Comparison of ENCODE assay signal across 8 cellular contexts in the genomic region with DNA sequence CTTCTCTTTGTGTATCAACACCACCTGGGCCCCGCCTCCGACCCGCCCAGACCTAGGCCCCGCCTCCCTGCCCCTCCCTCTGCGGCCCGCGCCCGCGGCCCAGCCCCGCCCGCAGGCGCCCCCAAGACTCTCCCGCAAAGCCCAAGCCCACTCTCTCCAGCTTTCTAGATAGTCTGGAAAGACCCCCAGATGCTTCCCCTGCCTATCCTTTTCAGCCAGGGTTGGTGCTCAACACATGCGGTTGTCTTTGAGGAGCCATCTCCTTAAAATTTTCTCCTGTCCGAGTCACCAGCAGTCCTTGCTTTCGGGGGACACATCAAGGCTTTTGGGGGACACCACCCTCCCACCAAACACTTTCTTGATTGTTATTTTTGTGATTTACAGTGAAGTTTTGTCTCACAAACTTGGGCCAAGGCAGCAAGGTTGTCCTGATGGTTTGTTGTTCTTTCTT. TPM values are rescaled to one million over a fixed set of nuclear protein-coding genes. Genes with fewer than 3 reads are reported as not detected.
DNase-seq lines count a peak whose midpoint lies in the region; ATAC-seq and TF ChIP-seq lines count a peak whose summit lies in the region.

No MANE protein-coding gene starts in this region.

- intact Hi-C loops in heart right ventricle (cut with DNase I): loop anchor here in 8 of 10 donors (1.0 to 10.0 kb wide), 9 partner anchors 10 to 381 kb away; a partner anchor contains a TSS
- intact Hi-C loops in left cardiac atrium (cut with DNase I): loop anchor here (5.0 to 10.0 kb wide), 4 partner anchors 184 to 381 kb away; a partner anchor contains a TSS
- intact Hi-C loops in right lobe of liver (cut with DNase I): no loop called here
- intact Hi-C loops in tibial artery (cut with DNase I; ENCODE audit: low total_unique reads): loop anchor here (5.0 to 10.0 kb wide), 4 partner anchors 106 to 289 kb away; a partner anchor contains a TSS

- H3K4me1 ChIP-seq in heart right ventricle (peaks cover 12 to 43% (median 35%) of the 10 kb centered on the region in 9 donors), right lobe of liver (peaks cover 0 to 60% (median 27%) of the 10 kb centered on the region in 4 donors), tibial artery (peaks cover 0 to 38% (median 22%) of the 10 kb centered on the region in 4 donors)

- DNase-seq in heart right ventricle (no peak), left cardiac atrium (no peak), right lobe of liver (no peak), tibial artery (no peak)

- 0 to 1% methylated on average over 13 to 16 of the region's 16 CpGs for WGBS in heart right ventricle, 2 donors
- 0% methylated on average over 6 of the region's 16 CpGs for WGBS in right lobe of liver (ENCODE audit: insufficient coverage, low coverage, low lambda C conversion rate, missing lambda C conversion rate)

- TF ChIP-seq POLR2A in right lobe of liver (IDR thresholded peaks at IDR 0.05): no peak

- ATAC-seq in heart right ventricle (peak in 1 of 8 donors; percentile 95), left cardiac atrium (no peak), right lobe of liver (peak in 2 of 4 donors; percentile 81 to 94), GM18502 (IDR thresholded peaks at IDR 0.05; ENCODE audit: poor library complexity, unreplicated experiment) (no peak), GM18909 (IDR thresholded peaks at IDR 0.05; ENCODE audit: poor library complexity, unreplicated experiment) (no peak), HG02571 (IDR thresholded peaks at IDR 0.05; ENCODE audit: unreplicated experiment) (no peak)

- no peaks in the 10 kb centered on the region for H3K27me3 ChIP-seq in heart right ventricle
- H3K27me3 ChIP-seq in right lobe of liver: no peaks in the 10 kb centered on the region
- H3K27me3 ChIP-seq in tibial artery: no peaks in the 10 kb centered on the region

- H3K9me3 ChIP-seq in heart right ventricle (no peaks in the 10 kb centered on the region), right lobe of liver (no peaks in the 10 kb centered on the region), tibial artery (no peaks in the 10 kb centered on the region)

- H3K36me3 ChIP-seq in heart right ventricle: peaks cover 0 to 33% (median 24%) of the 10 kb centered on the region in 9 donors
- H3K36me3 ChIP-seq in right lobe of liver: peaks cover 9 to 33% (median 28%) of the 10 kb centered on the region in 4 donors
- peaks cover 33 to 46% (median 33%) of the 10 kb centered on the region in 3 donors for H3K36me3 ChIP-seq in tibial artery

- peak overlapping the region; percentile 50 to 99 (median 98) for H3K27ac ChIP-seq in heart right ventricle
- H3K27ac ChIP-seq in angular gyrus (ENCODE audit: low read depth, low read length): peak overlapping the region; percentile 99
- peak overlapping the region; percentile 98 to 99 (median 98) for H3K27ac ChIP-seq in right lobe of liver
- H3K27ac ChIP-seq in tibial artery: peak overlapping the region; percentile 96

- H3K4me3 ChIP-seq in heart right ventricle (peak overlapping the region; percentile 37 to 94 (median 88)), right lobe of liver (peak overlapping the region; percentile 84 to 90 (median 88)), tibial artery (peak overlapping the region; percentile 88 to 99)

- TF ChIP-seq CTCF in heart right ventricle (IDR thresholded peaks at IDR 0.05): no peak
- no peak for TF ChIP-seq CTCF in right lobe of liver (IDR thresholded peaks at IDR 0.05)
- no peak for TF ChIP-seq CTCF in tibial artery (IDR thresholded peaks at IDR 0.05)

RNA-seq across cellular contexts. Expression of a gene that starts 0.3 kb away (rescaled TPM):
- total RNA-seq in heart right ventricle (100 to 1,000 TPM in 8 of 10 donors, 10 to 100 TPM in 2; 82.1 to 203 (median 110) TPM), left cardiac atrium (100 to 1,000 TPM; 122 to 202 TPM), right lobe of liver (100 to 1,000 TPM in 5 of 6 experiments, 10 to 100 TPM in 1; 77.0 to 463 (median 290) TPM)
- polyA plus RNA-seq in heart right ventricle: 10 to 100 TPM; 65.3 to 90.0 TPM

Comparison
In these comparisons a context has a peak if more than half of its experiments do, and no peak if none do; other contexts are left out.
1. intact Hi-C loops: an anchor here in heart right ventricle (1.0 to 10.0 kb wide), left cardiac atrium (5.0 to 10.0 kb wide) and tibial artery (5.0 to 10.0 kb wide); none called in right lobe of liver.